9 cellular contexts compared by ENCODE assay signal in genomic region chr1:115838805-115839705, GRCh38. TPM values are rescaled to one million over a fixed set of nuclear protein-coding genes. Genes with fewer than 3 reads are reported as not detected.
DNase-seq lines count a peak whose midpoint lies in the region; ATAC-seq and TF ChIP-seq lines count a peak whose summit lies in the region.
"Had no signal": no experiment of that assay in that cellular context is flagged by ENCODE, and none has a peak within 500 bp of the region (broad histone marks: within the 10 kb centered on the region; RNA-seq: fewer than 3 reads in every experiment).

No MANE protein-coding gene starts in this region.

- H3K27ac ChIP-seq in epithelial cell of prostate = peak overlapping the region; percentile 58

- peak; percentile 65 for DNase-seq in NCI-H748 (lab: John Stamatoyannopoulos, UW; ENCODE audit: unreplicated experiment)
- no peak for DNase-seq in NCI-H748 treated with DMSO at 0.1 percent for 48 hours (lab: John Stamatoyannopoulos, UW)
- DNase-seq in RKO (ENCODE audit: low spot score) = peak; percentile 29
- no peak for DNase-seq in epithelial cell of prostate (ENCODE audit: low read depth, low spot score)
- DNase-seq in naive thymus-derived CD8-positive, alpha-beta T cell = no peak
- no peak for DNase-seq in SIG-M5 (lab: John Stamatoyannopoulos, UW)
- no peak for DNase-seq in OCI-M1 (lab: John Stamatoyannopoulos, UW)
- no peak for DNase-seq in omental fat pad (ENCODE audit: low spot score)

- POLR2A ChIA-PET in naive thymus-derived CD8-positive, alpha-beta T cell (lab: Charles Lee) = no interaction called here

- no peak for ATAC-seq in naive thymus-derived CD8-positive, alpha-beta T cell
- ATAC-seq in omental fat pad (ENCODE audit: low FRiP score) = no peak

- H3K36me3 Mint-ChIP-seq in naive thymus-derived CD8-positive, alpha-beta T cell = no peaks in the 10 kb centered on the region

- peaks cover 35 to 85% (median 55%) of the 10 kb centered on the region in 5 donors for H3K27me3 Mint-ChIP-seq in naive thymus-derived CD8-positive, alpha-beta T cell

- no peak for TF ChIP-seq CTCF in omental fat pad (IDR thresholded peaks at IDR 0.05)

- H3K9me3 Mint-ChIP-seq in naive thymus-derived CD8-positive, alpha-beta T cell = peaks cover 0 to 4% (median 0%) of the 10 kb centered on the region in 9 donors

- peaks cover 2 to 12% (median 7%) of the 10 kb centered on the region in 4 donors for H3K4me1 Mint-ChIP-seq in naive thymus-derived CD8-positive, alpha-beta T cell

- no peak overlapping the region for H3K27ac Mint-ChIP-seq in naive thymus-derived CD8-positive, alpha-beta T cell

- peak overlapping the region; percentile 49 to 85 (median 72) for H3K4me3 Mint-ChIP-seq in naive thymus-derived CD8-positive, alpha-beta T cell

RNA-seq across cellular contexts. Expression of gene NHLH2, which starts 1.9 kb away (rescaled TPM):
- not detected for total RNA-seq in naive thymus-derived CD8-positive, alpha-beta T cell
- not detected for polyA plus RNA-seq in naive thymus-derived CD8-positive, alpha-beta T cell
- total RNA-seq in omental fat pad = not detected
- total RNA-seq: T-helper 2 cell treated with Interferon-gamma antibody and Interleukin-4, amounts not matched to agents 100 ng/mL and 5 ng/mL, for 36 hours had no signal

Comparison
In these comparisons a context has a peak if more than half of its experiments do, and no peak if none do; other contexts are left out.
1. DNase-seq: peak in NCI-H748 (single experiment) and RKO (single experiment); none in NCI-H748 treated with DMSO at 0.1 percent for 48 hours (single experiment), epithelial cell of prostate (single experiment), naive thymus-derived CD8-positive, alpha-beta T cell (0 of 10), SIG-M5 (single experiment), OCI-M1 (single experiment) and omental fat pad (single experiment).